In genomic region chr11:34651551-34651950, GRCh38 we compare ENCODE assay signal across 14 cellular contexts. TPM values are rescaled to one million over a fixed set of nuclear protein-coding genes. Genes with fewer than 3 reads are reported as not detected.
DNase-seq lines count a peak whose midpoint lies in the region; ATAC-seq and TF ChIP-seq lines count a peak whose summit lies in the region.
"Had no signal": no experiment of that assay in that cellular context is flagged by ENCODE, and none has a peak within 500 bp of the region (broad histone marks: within the 10 kb centered on the region; RNA-seq: fewer than 3 reads in every experiment).

No MANE protein-coding gene starts in this region.

- no peaks in the 10 kb centered on the region for H3K36me3 ChIP-seq in CD4-positive, alpha-beta memory T cell (ENCODE audit: insufficient read depth, low read length)
- H3K36me3 ChIP-seq in adrenal gland (replicated peaks in 1 of 2): no peaks in the 10 kb centered on the region
- H3K36me3 ChIP-seq: thyroid gland had no signal

- no peaks in the 10 kb centered on the region for H3K36me3 Mint-ChIP-seq in CD4-positive, alpha-beta memory T cell
- H3K36me3 Mint-ChIP-seq in naive thymus-derived CD8-positive, alpha-beta T cell: no peaks in the 10 kb centered on the region

- H3K9me3 ChIP-seq in CD4-positive, alpha-beta memory T cell (ENCODE audit: control insufficient read depth in 1 of 2, low read length in 2 of 2): no peaks in the 10 kb centered on the region
- no peaks in the 10 kb centered on the region for H3K9me3 ChIP-seq in adrenal gland (replicated peaks in 1 of 3)
- H3K9me3 ChIP-seq: thyroid gland had no signal

- peak overlapping the region in 4 of 8 donors; percentile 15 to 67 (median 52) for H3K4me3 Mint-ChIP-seq in CD4-positive, alpha-beta memory T cell
- peak overlapping the region in 7 of 10 donors; percentile 1 to 33 (median 18) for H3K4me3 Mint-ChIP-seq in naive thymus-derived CD8-positive, alpha-beta T cell
- H3K4me3 Mint-ChIP-seq: activated naive CD4-positive, alpha-beta T cell treated with anti-CD3 and anti-CD28 coated beads for 36 hours had no signal

- H3K4me3 ChIP-seq in CD4-positive, alpha-beta memory T cell (ENCODE audit: low read length in 2 of 2): no peak overlapping the region
- no peak overlapping the region for H3K4me3 ChIP-seq in adrenal gland
- H3K4me3 ChIP-seq: thyroid gland had no signal

- no peak for TF ChIP-seq CTCF in adrenal gland (IDR thresholded peaks at IDR 0.05)

- H3K4me1 ChIP-seq in CD4-positive, alpha-beta memory T cell (ENCODE audit: insufficient read depth, low read length): peaks cover 37% of the 10 kb centered on the region
- H3K4me1 ChIP-seq in adrenal gland (replicated peaks in 1 of 2): peaks cover 15 to 35% of the 10 kb centered on the region in 2 donors
- H3K4me1 ChIP-seq: thyroid gland had no signal

- no peak for DNase-seq in CD4-positive, alpha-beta memory T cell
- DNase-seq in LHCN-M2 (ENCODE audit: low read depth): peak; percentile 36
- peak in 6 of 7 donors; percentile 43 to 76 (median 58) for DNase-seq in adrenal gland
- no peak for DNase-seq in naive thymus-derived CD8-positive, alpha-beta T cell
- no peak for DNase-seq in left colon
- DNase-seq in central memory CD4-positive, alpha-beta T cell: no peak
- no peak for DNase-seq in GM19240 (ENCODE audit: insufficient read length, low spot score)
- DNase-seq: activated CD8-positive, alpha-beta memory T cell treated with anti-CD3 and anti-CD28 coated beads, Interleukin-2, amount 50 U/mL, for 4 hours; activated naive CD4-positive, alpha-beta T cell treated with anti-CD3 and anti-CD28 coated beads for 36 hours; left cardiac atrium; MV-4-11; thyroid gland had no signal

- peaks cover 6 to 12% of the 10 kb centered on the region in 2 donors for H3K27me3 Mint-ChIP-seq in CD4-positive, alpha-beta memory T cell
- peaks cover 27 to 61% (median 35%) of the 10 kb centered on the region in 5 donors for H3K27me3 Mint-ChIP-seq in naive thymus-derived CD8-positive, alpha-beta T cell

- intact Hi-C loops in CD4-positive, alpha-beta memory T cell (cut with micrococcal nuclease): no loop called here
- intact Hi-C loops in adrenal gland (cut with DNase I): no loop called here
- intact Hi-C loops in left colon (cut with DNase I, micrococcal nuclease): no loop called here

- 60 to 67% (median 64%) methylated on average over 3 of the region's 3 CpGs for WGBS in adrenal gland, 4 donors

- no peak overlapping the region for H3K27ac ChIP-seq in CD4-positive, alpha-beta memory T cell (ENCODE audit: low read depth, low read length)
- no peak overlapping the region for H3K27ac ChIP-seq in adrenal gland
- H3K27ac ChIP-seq: thyroid gland had no signal

- CTCF ChIA-PET in CD4-positive, alpha-beta memory T cell (lab: Charles Lee; ENCODE audit: partially characterized antibody): interaction anchor here (1.6 kb wide), 1 partner anchor 8 kb away, joined by 4 read pairs; no protein-coding TSS in a partner anchor

- peaks cover 23 to 41% (median 32%) of the 10 kb centered on the region in 4 donors for H3K4me1 Mint-ChIP-seq in CD4-positive, alpha-beta memory T cell
- H3K4me1 Mint-ChIP-seq in naive thymus-derived CD8-positive, alpha-beta T cell: peaks cover 27 to 53% (median 43%) of the 10 kb centered on the region in 4 donors

- POLR2A ChIA-PET in CD4-positive, alpha-beta memory T cell (lab: Charles Lee; ENCODE audit: partially characterized antibody): no interaction called here
- POLR2A ChIA-PET in naive thymus-derived CD8-positive, alpha-beta T cell (lab: Charles Lee): no interaction called here

- no peaks in the 10 kb centered on the region for H3K27me3 ChIP-seq in CD4-positive, alpha-beta memory T cell (ENCODE audit: insufficient read depth, low read length)
- H3K27me3 ChIP-seq in adrenal gland: no peaks in the 10 kb centered on the region
- H3K27me3 ChIP-seq: thyroid gland had no signal

- peaks cover 0 to 1% (median 0%) of the 10 kb centered on the region in 8 donors for H3K9me3 Mint-ChIP-seq in CD4-positive, alpha-beta memory T cell
- H3K9me3 Mint-ChIP-seq in naive thymus-derived CD8-positive, alpha-beta T cell: no peaks in the 10 kb centered on the region
- H3K9me3 Mint-ChIP-seq: activated naive CD4-positive, alpha-beta T cell treated with anti-CD3 and anti-CD28 coated beads for 36 hours had no signal

- TF ChIP-seq POLR2A in adrenal gland (IDR thresholded peaks at IDR 0.05): no peak

- no peak for ATAC-seq in naive thymus-derived CD8-positive, alpha-beta T cell
- no peak for ATAC-seq in left colon
- ATAC-seq: esophagus mucosa, left cardiac atrium, SK-N-SH treated with all-trans-retinoic acid at 6 μM for 48 hours had no signal

- H3K27ac Mint-ChIP-seq in CD4-positive, alpha-beta memory T cell: peak overlapping the region in 4 of 7 donors; percentile 10 to 79 (median 57)
- peak overlapping the region in 4 of 10 donors; percentile 8 to 57 (median 38) for H3K27ac Mint-ChIP-seq in naive thymus-derived CD8-positive, alpha-beta T cell
- H3K27ac Mint-ChIP-seq: activated naive CD4-positive, alpha-beta T cell treated with anti-CD3 and anti-CD28 coated beads for 36 hours had no signal

RNA-seq across cellular contexts. Expression of gene EHF, which starts 30.7 kb away (rescaled TPM):
- total RNA-seq in CD4-positive, alpha-beta memory T cell: not detected
- not detected for polyA plus RNA-seq in CD4-positive, alpha-beta memory T cell
- total RNA-seq in LHCN-M2 (2014; rRNA removed): not detected in 2 replicates
- polyA plus RNA-seq in LHCN-M2 (2012): 0.02 TPM
- total RNA-seq in adrenal gland: 1 to 10 TPM in 5 of 8 donors, under 1 TPM in 3; 0.43 to 6.8 (median 1.3) TPM
- polyA plus RNA-seq in adrenal gland: under 1 TPM; 0.38 to 0.64 (median 0.40) TPM
- not detected for total RNA-seq in naive thymus-derived CD8-positive, alpha-beta T cell
- polyA plus RNA-seq in naive thymus-derived CD8-positive, alpha-beta T cell: not detected
- total RNA-seq in left colon: 100 to 1,000 TPM; 226 to 394 TPM
- total RNA-seq: activated naive CD4-positive, alpha-beta T cell treated with anti-CD3 and anti-CD28 coated beads for 36 hours had no signal

Comparison
In these comparisons a context has a peak if more than half of its experiments do, and no peak if none do; other contexts are left out.
1. DNase-seq: peak in LHCN-M2 (single experiment) and adrenal gland (6 of 7); none in CD4-positive, alpha-beta memory T cell (0 of 5), naive thymus-derived CD8-positive, alpha-beta T cell (0 of 10), left colon (0 of 2), central memory CD4-positive, alpha-beta T cell (single experiment) and GM19240 (single experiment).
2. RNA of gene EHF, which starts 30.7 kb away (total RNA-seq): 226 to 394 TPM in left colon; 0.43 to 6.8 TPM in adrenal gland, not detected in CD4-positive, alpha-beta memory T cell, not detected in LHCN-M2 and not detected in naive thymus-derived CD8-positive, alpha-beta T cell; every median in the first group is over 10 times any median in the second.